8 cellular contexts compared by ENCODE assay signal in the genomic region with DNA sequence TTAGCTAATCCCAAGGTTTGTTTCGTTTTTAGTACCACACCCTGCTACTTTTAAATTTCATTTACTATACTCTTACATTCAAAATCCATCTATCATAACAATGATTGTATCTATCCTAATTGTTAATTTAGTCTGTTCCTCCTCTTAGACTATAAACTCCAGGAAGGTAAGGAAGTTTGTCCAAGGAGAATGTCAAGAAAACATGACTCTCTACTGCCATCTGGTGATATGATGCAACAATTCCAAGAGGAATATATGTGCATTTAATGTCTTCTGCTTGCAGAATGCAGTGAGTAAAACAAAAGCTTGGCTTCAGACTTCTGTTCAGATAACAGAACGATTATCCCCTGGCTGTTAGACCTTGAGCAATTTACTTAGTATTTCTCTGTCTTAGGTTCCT.
A peak's percentile ranks its signal among the peaks of the same experiment; 100 is the strongest.
DNase-seq lines count a peak whose midpoint lies in the region; ATAC-seq, FAIRE-seq and TF ChIP-seq lines count a peak whose summit lies in the region.

No MANE protein-coding gene starts in this region.

- no peaks in the 10 kb centered on the region for H3K79me2 ChIP-seq in HepG2 (ENCODE audit: insufficient read depth, low read length)

- H3K4me3 ChIP-seq in astrocyte of the spinal cord (ENCODE audit: low read depth, low read length) (no peak overlapping the region), HepG2 (replicated peaks in 1 of 3; ENCODE audit: insufficient read depth in 1 of 3, low read depth in 2 of 3, low read length in 3 of 3) (no peak overlapping the region), right cardiac atrium (ENCODE audit: low read length) (no peak overlapping the region)
- no peak overlapping the region for H3K4me3 ChIP-seq in effector memory CD4-positive, alpha-beta T cell (ENCODE audit: insufficient read depth, low read depth, low read length, poor library complexity, severe bottlenecking)

- no peaks in the 10 kb centered on the region for H3K36me3 ChIP-seq in HepG2 (replicated peaks in 1 of 2; ENCODE audit: control insufficient read depth in 1 of 2, insufficient read depth in 2 of 2, low read length in 2 of 2)
- no peaks in the 10 kb centered on the region for H3K36me3 ChIP-seq in effector memory CD4-positive, alpha-beta T cell (ENCODE audit: control insufficient read depth, insufficient read depth, low read length)

- intact Hi-C loops in HepG2 (cut with micrococcal nuclease; ENCODE audit: unreplicated experiment) (loop anchor here (1.0 to 5.0 kb wide), 4 partner anchors 277 to 1941 kb away; no protein-coding TSS in a partner anchor), right cardiac atrium (cut with DNase I) (loop anchor here in 1 of 4 donors (10.0 kb wide), 1 partner anchor 779 kb away; no protein-coding TSS in a partner anchor)

- peak; percentile 58 for TF ChIP-seq CTCF in astrocyte of the spinal cord (IDR thresholded peaks at IDR 0.05; ENCODE audit: low read depth, low read length)
- peak; percentile 81 for TF ChIP-seq CTCF in HepG2 (CRISPR knock-in tag; IDR thresholded peaks at IDR 0.05)

- FAIRE-seq in G401.6 (lab: Jason Lieb, UNC) (peak; percentile 77), HepG2 (lab: Jason Lieb, UNC) (peak; percentile 71)

- DNase-seq in NCI-H2171 (lab: John Stamatoyannopoulos, UW): peak; percentile 47
- DNase-seq in astrocyte of the spinal cord (ENCODE audit: low read depth, low spot score): peak; percentile 74
- DNase-seq in HepG2 (ENCODE audit: low spot score): peak; percentile 51
- DNase-seq in activated T-cell treated with anti-CD3 and anti-CD28 coated beads, Interleukin-2, amount 50 U/mL, for 48 hours: no peak
- DNase-seq in right cardiac atrium: no peak
- DNase-seq in effector memory CD4-positive, alpha-beta T cell: no peak

- TF ChIP-seq RAD21 in HepG2 (CRISPR knock-in tag; IDR thresholded peaks at IDR 0.05): 0 out of 2 replicates have a peak, but pooled peaks have one; percentile 23

- no peak overlapping the region for H2AFZ ChIP-seq in HepG2 (ENCODE audit: low read length)

- ATAC-seq in HG02588 (IDR thresholded peaks at IDR 0.05; ENCODE audit: unreplicated experiment): peak; percentile 75
- peak; percentile 79 for ATAC-seq in HepG2
- no peak for ATAC-seq in right cardiac atrium

- no peak overlapping the region for H3K4me2 ChIP-seq in HepG2 (ENCODE audit: low read depth, low read length)

- POLR2A ChIA-PET in HepG2 (lab: Yijun Ruan, JAX): no interaction called here

- no peaks in the 10 kb centered on the region for H4K20me1 ChIP-seq in HepG2 (ENCODE audit: insufficient read depth, low read length)

- no peak overlapping the region for H3K9ac ChIP-seq in HepG2 (ENCODE audit: insufficient read depth, low read depth, low read length)

- CTCF ChIA-PET in HepG2 (lab: Yijun Ruan, JAX; ENCODE audit: low intra/inter-chr PET ratio, low total read pairs): interaction anchor here (1.2 to 2.3 kb wide), 2 partner anchors 277 to 1941 kb away, joined by 4 to 10 read pairs; no protein-coding TSS in a partner anchor

- no peaks in the 10 kb centered on the region for H3K9me3 ChIP-seq in HepG2 (ENCODE audit: low read length)
- no peaks in the 10 kb centered on the region for H3K9me3 ChIP-seq in right cardiac atrium (ENCODE audit: control insufficient read depth, low read length)
- no peaks in the 10 kb centered on the region for H3K9me3 ChIP-seq in effector memory CD4-positive, alpha-beta T cell (ENCODE audit: control insufficient read depth, low read length)

- H3K4me1 ChIP-seq in HepG2 (ENCODE audit: insufficient read depth, low read length) (no peaks in the 10 kb centered on the region), right cardiac atrium (ENCODE audit: control insufficient read depth, insufficient read depth, low read length) (no peaks in the 10 kb centered on the region)
- H3K4me1 ChIP-seq in effector memory CD4-positive, alpha-beta T cell (ENCODE audit: control insufficient read depth, insufficient read depth, low read length, poor library complexity, severe bottlenecking): no peaks in the 10 kb centered on the region

- H3K27me3 ChIP-seq in HepG2 (ENCODE audit: control insufficient read depth in 1 of 2, insufficient read depth in 2 of 2, low read length in 2 of 2) (no peaks in the 10 kb centered on the region), right cardiac atrium (ENCODE audit: control insufficient read depth, insufficient read depth) (no peaks in the 10 kb centered on the region)
- no peaks in the 10 kb centered on the region for H3K27me3 ChIP-seq in effector memory CD4-positive, alpha-beta T cell (replicated peaks; ENCODE audit: control insufficient read depth, insufficient read depth, low read length, poor library complexity, severe bottlenecking)

- TF ChIP-seq EP300 in HepG2 (IDR thresholded peaks at IDR 0.05; ENCODE audit: low read depth in 2 of 2, low read length in 2 of 2): no peak
- no peak for TF ChIP-seq EP300 in HepG2 (CRISPR knock-in tag; IDR thresholded peaks at IDR 0.05; ENCODE audit: borderline replicate concordance)

- in situ Hi-C loops in astrocyte of the spinal cord (cut with HindIII; ENCODE audit: low sequenced_read_pairs): no loop called here
- in situ Hi-C loops in HepG2 (cut with HindIII; ENCODE audit: extremely low pct_ligation_motif_present, low pct_unique_long_range_greater_than_20kb): loop anchor here (25.0 kb wide), 1 partner anchor 1076 kb away; no protein-coding TSS in a partner anchor

- TF ChIP-seq POLR2A in HepG2 (IDR thresholded peaks at IDR 0.05; ENCODE audit: insufficient read depth in 1 of 2, low read depth in 2 of 2, low read length in 2 of 2): no peak

- 0% methylated on average over 2 of the region's 2 CpGs for WGBS in HepG2 (ENCODE audit: low lambda C conversion rate)
- WGBS in right cardiac atrium: 48% methylated on average over 2 of the region's 2 CpGs

- BruUV-seq in HepG2 (replicated peaks; lab: Mats Ljungman, UMichigan): no TSS peak

- no peak overlapping the region for H3K27ac ChIP-seq in HepG2 (ENCODE audit: extremely low read length, insufficient read depth, low read length)
- H3K27ac ChIP-seq in right cardiac atrium (ENCODE audit: low read length): no peak overlapping the region
- no peak overlapping the region for H3K27ac ChIP-seq in effector memory CD4-positive, alpha-beta T cell (ENCODE audit: insufficient read depth, low read length, poor library complexity, severe bottlenecking)

TF ChIP-seq in HepG2, 621 proteins besides CTCF, POLR2A, EP300 and RAD21 (continues in another document):
- TF ChIP-seq ZEB1 (IDR thresholded peaks at IDR 0.05; ENCODE audit: insufficient replicate concordance, low read depth) (no peak), CEBPB (IDR thresholded peaks at IDR 0.05; ENCODE audit: borderline replicate concordance, low read depth, low read length) (peak; percentile 94), CBX1 (IDR thresholded peaks at IDR 0.05; ENCODE audit: low read depth) (no peak), ZNF883 (CRISPR knock-in tag; IDR thresholded peaks at IDR 0.05; ENCODE audit: not compliant biosample characterization) (no peak), SMC3 (IDR thresholded peaks at IDR 0.05; ENCODE audit: low read length) (peak; percentile 73), GATA4 (IDR thresholded peaks at IDR 0.05; ENCODE audit: borderline replicate concordance, low read depth) (no peak), SP140L (CRISPR knock-in tag; IDR thresholded peaks at IDR 0.05; ENCODE audit: borderline replicate concordance) (no peak)
- TF ChIP-seq, protein P1, sequence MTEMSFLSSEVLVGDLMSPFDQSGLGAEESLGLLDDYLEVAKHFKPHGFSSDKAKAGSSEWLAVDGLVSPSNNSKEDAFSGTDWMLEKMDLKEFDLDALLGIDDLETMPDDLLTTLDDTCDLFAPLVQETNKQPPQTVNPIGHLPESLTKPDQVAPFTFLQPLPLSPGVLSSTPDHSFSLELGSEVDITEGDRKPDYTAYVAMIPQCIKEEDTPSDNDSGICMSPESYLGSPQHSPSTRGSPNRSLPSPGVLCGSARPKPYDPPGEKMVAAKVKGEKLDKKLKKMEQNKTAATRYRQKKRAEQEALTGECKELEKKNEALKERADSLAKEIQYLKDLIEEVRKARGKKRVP (CRISPR knock-in tag; IDR thresholded peaks at IDR 0.05): peak; percentile 69 to 85; a peak in 3 of 4 replicates
- TF ChIP-seq, protein P2, sequence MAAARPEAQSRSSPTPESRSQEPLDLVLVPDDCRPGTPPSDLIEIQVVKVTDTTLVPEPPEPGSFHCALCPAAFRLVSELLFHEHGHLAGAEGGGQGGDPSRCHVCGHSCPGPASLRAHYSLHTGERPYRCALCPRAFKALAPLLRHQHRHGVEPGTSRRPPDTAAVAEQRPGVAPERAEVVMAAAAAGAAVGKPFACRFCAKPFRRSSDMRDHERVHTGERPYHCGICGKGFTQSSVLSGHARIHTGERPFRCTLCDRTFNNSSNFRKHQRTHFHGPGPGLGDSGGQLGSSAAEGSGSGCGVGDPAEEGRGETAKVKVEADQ (CRISPR knock-in tag; IDR thresholded peaks at IDR 0.05; ENCODE audit: borderline replicate concordance): no peak
- TF ChIP-seq, protein P3, sequence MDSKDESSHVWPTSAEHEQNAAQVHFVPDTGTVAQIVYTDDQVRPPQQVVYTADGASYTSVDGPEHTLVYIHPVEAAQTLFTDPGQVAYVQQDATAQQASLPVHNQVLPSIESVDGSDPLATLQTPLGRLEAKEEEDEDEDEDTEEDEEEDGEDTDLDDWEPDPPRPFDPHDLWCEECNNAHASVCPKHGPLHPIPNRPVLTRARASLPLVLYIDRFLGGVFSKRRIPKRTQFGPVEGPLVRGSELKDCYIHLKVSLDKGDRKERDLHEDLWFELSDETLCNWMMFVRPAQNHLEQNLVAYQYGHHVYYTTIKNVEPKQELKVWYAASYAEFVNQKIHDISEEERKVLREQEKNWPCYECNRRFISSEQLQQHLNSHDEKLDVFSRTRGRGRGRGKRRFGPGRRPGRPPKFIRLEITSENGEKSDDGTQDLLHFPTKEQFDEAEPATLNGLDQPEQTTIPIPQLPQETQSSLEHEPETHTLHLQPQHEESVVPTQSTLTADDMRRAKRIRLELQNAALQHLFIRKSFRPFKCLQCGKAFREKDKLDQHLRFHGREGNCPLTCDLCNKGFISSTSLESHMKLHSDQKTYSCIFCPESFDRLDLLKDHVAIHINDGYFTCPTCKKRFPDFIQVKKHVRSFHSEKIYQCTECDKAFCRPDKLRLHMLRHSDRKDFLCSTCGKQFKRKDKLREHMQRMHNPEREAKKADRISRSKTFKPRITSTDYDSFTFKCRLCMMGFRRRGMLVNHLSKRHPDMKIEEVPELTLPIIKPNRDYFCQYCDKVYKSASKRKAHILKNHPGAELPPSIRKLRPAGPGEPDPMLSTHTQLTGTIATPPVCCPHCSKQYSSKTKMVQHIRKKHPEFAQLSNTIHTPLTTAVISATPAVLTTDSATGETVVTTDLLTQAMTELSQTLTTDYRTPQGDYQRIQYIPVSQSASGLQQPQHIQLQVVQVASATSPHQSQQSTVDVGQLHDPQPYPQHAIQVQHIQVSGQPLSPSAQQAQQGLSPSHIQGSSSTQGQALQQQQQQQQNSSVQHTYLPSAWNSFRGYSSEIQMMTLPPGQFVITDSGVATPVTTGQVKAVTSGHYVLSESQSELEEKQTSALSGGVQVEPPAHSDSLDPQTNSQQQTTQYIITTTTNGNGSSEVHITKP (CRISPR knock-in tag; IDR thresholded peaks at IDR 0.05; ENCODE audit: low read depth): no peak

Comparison
In these comparisons a context has a peak if more than half of its experiments do, and no peak if none do; other contexts are left out.
1. ATAC-seq: peak in HG02588 (single experiment) and HepG2 (single experiment); none in right cardiac atrium (0 of 2).
2. DNase-seq: peak in NCI-H2171 (single experiment), astrocyte of the spinal cord (single experiment) and HepG2 (single experiment); none in activated T-cell treated with anti-CD3 and anti-CD28 coated beads, Interleukin-2, amount 50 U/mL, for 48 hours (0 of 2), right cardiac atrium (0 of 3) and effector memory CD4-positive, alpha-beta T cell (0 of 3).